Comparison of ENCODE assay signal across 14 cellular contexts in genomic region chr22:24875862-24876506, GRCh38.
A peak's percentile ranks its signal among the peaks of the same experiment; 100 is the strongest.
DNase-seq lines count a peak whose midpoint lies in the region; ATAC-seq and TF ChIP-seq lines count a peak whose summit lies in the region.
"Had no signal": no experiment of that assay in that cellular context is flagged by ENCODE, and none has a peak within 500 bp of the region (broad histone marks: within the 10 kb centered on the region; RNA-seq: fewer than 3 reads in every experiment).

No MANE protein-coding gene starts in this region.

- TF ChIP-seq CTCF in body of pancreas (IDR thresholded peaks at IDR 0.05) (no peak), gastroesophageal sphincter (IDR thresholded peaks at IDR 0.05) (no peak)

- 65 to 90% methylated on average over 4 of the region's 4 CpGs for WGBS in body of pancreas, 2 donors
- WGBS in gastroesophageal sphincter (ENCODE audit: low coverage in 1 of 2), 2 donors = 51 to 61% methylated on average over 2 to 3 of the region's 4 CpGs

- H3K9me3 ChIP-seq in body of pancreas (no peaks in the 10 kb centered on the region), gastroesophageal sphincter (no peaks in the 10 kb centered on the region)
- H3K9me3 ChIP-seq: HAP-1, pancreas, vagina had no signal

- H3K36me3 ChIP-seq in body of pancreas (replicated peaks in 1 of 2; ENCODE audit: insufficient read depth in 1 of 2, low read depth in 2 of 2) = no peaks in the 10 kb centered on the region
- H3K36me3 ChIP-seq in gastroesophageal sphincter = peaks cover 0 to 32% of the 10 kb centered on the region in 2 donors
- H3K36me3 ChIP-seq: HAP-1, pancreas, vagina had no signal

- intact Hi-C loops in body of pancreas (cut with DNase I) = no loop called here

- ATAC-seq in body of pancreas = no peak
- no peak for ATAC-seq in HG02870 (IDR thresholded peaks at IDR 0.05; ENCODE audit: unreplicated experiment)
- ATAC-seq in gastroesophageal sphincter = no peak
- ATAC-seq in HG03175 (IDR thresholded peaks at IDR 0.05; ENCODE audit: unreplicated experiment) = no peak
- ATAC-seq: pancreas had no signal

- DNase-seq in EH (ENCODE audit: low read depth) (peak; percentile 1), kidney tubule cell (ENCODE audit: low spot score) (peak; percentile 7), body of pancreas (no peak)
- peak; percentile 8 to 11 for DNase-seq in activated CD4-positive, alpha-beta T cell treated with anti-CD3 and anti-CD28 coated beads, Interleukin-2, amount 50 U/mL, for 48 hours
- DNase-seq: activated effector memory CD4-positive, alpha-beta T cell treated with anti-CD3 and anti-CD28 coated beads, Interleukin-2, amount 50 U/mL, for 16 hours; DMS53; NCI-H526; pancreas had no signal

- TF ChIP-seq EP300 in Ishikawa (IDR thresholded peaks at IDR 0.05; ENCODE audit: borderline replicate concordance) = no peak
- TF ChIP-seq EP300 in gastroesophageal sphincter (IDR thresholded peaks at IDR 0.05) = no peak

- H3K4me3 ChIP-seq in body of pancreas = no peak overlapping the region
- H3K4me3 ChIP-seq in gastroesophageal sphincter = no peak overlapping the region
- H3K4me3 ChIP-seq: HAP-1, pancreas, vagina had no signal

- H3K4me1 ChIP-seq in body of pancreas (no peaks in the 10 kb centered on the region), gastroesophageal sphincter (no peaks in the 10 kb centered on the region)
- H3K4me1 ChIP-seq: HAP-1, pancreas, vagina had no signal

- TF ChIP-seq POLR2A in body of pancreas (IDR thresholded peaks at IDR 0.05) = no peak
- TF ChIP-seq POLR2A in gastroesophageal sphincter (IDR thresholded peaks at IDR 0.05) = no peak

- H3K27ac ChIP-seq in body of pancreas (no peak overlapping the region), gastroesophageal sphincter (no peak overlapping the region)
- H3K27ac ChIP-seq: pancreas, vagina had no signal

- no peak for TF ChIP-seq RAD21 in Ishikawa (IDR thresholded peaks at IDR 0.05; ENCODE audit: low read depth)

- H3K27me3 ChIP-seq in body of pancreas (no peaks in the 10 kb centered on the region), gastroesophageal sphincter (no peaks in the 10 kb centered on the region)
- H3K27me3 ChIP-seq: pancreas, vagina had no signal

TF ChIP-seq in Ishikawa, 13 proteins besides CTCF, POLR2A, EP300 and RAD21:
- TF ChIP-seq USF1 (IDR thresholded peaks at IDR 0.05) (peak; percentile 59; the same call in 1 of the 2 replicates), ZBTB7A (IDR thresholded peaks at IDR 0.05; ENCODE audit: low read depth) (0 out of 2 replicates have a peak, but pooled peaks have one; percentile 77), FOXM1 (IDR thresholded peaks at IDR 0.05; ENCODE audit: borderline replicate concordance, low read depth) (no peak), NFIC (IDR thresholded peaks at IDR 0.05) (no peak), REST (IDR thresholded peaks at IDR 0.05; ENCODE audit: low read depth) (peak; percentile 96), TAF1 (IDR thresholded peaks at IDR 0.05; ENCODE audit: low read depth) (no peak)
TF ChIP-seq in Ishikawa: peak in this region for 3.

Comparison
In these comparisons a context has a peak if more than half of its experiments do, and no peak if none do; other contexts are left out.
1. DNase-seq: peak in EH (single experiment), activated CD4-positive, alpha-beta T cell treated with anti-CD3 and anti-CD28 coated beads, Interleukin-2, amount 50 U/mL, for 48 hours (2 of 2) and kidney tubule cell (single experiment); none in body of pancreas (0 of 4).